In the genomic region with DNA sequence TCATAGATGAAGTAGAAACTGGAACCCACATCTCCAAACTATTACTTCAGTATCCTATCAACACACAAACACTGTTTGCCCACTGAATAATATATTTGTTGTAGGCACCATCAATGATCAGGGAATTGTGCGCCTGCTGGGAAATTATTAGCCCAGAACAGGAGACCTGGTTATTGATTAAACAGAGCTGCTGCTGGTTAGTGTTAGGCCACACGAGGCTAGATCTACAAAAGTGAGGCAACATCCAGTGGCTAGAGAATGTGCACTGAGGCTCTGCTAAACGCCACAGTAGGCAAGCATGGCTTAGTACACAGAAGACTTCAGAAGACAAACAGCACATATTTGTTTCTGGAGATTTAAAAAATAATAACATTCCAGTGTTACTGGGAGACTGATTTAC, we compare ENCODE assay signal across 1 cellular context.
TF ChIP-seq lines count a peak whose summit lies in the region.

No MANE protein-coding gene starts in this region.

TF ChIP-seq in HepG2, 621 proteins besides CTCF, POLR2A, EP300 and RAD21 (continued from another document and continues in another):
- TF ChIP-seq, protein P1, sequence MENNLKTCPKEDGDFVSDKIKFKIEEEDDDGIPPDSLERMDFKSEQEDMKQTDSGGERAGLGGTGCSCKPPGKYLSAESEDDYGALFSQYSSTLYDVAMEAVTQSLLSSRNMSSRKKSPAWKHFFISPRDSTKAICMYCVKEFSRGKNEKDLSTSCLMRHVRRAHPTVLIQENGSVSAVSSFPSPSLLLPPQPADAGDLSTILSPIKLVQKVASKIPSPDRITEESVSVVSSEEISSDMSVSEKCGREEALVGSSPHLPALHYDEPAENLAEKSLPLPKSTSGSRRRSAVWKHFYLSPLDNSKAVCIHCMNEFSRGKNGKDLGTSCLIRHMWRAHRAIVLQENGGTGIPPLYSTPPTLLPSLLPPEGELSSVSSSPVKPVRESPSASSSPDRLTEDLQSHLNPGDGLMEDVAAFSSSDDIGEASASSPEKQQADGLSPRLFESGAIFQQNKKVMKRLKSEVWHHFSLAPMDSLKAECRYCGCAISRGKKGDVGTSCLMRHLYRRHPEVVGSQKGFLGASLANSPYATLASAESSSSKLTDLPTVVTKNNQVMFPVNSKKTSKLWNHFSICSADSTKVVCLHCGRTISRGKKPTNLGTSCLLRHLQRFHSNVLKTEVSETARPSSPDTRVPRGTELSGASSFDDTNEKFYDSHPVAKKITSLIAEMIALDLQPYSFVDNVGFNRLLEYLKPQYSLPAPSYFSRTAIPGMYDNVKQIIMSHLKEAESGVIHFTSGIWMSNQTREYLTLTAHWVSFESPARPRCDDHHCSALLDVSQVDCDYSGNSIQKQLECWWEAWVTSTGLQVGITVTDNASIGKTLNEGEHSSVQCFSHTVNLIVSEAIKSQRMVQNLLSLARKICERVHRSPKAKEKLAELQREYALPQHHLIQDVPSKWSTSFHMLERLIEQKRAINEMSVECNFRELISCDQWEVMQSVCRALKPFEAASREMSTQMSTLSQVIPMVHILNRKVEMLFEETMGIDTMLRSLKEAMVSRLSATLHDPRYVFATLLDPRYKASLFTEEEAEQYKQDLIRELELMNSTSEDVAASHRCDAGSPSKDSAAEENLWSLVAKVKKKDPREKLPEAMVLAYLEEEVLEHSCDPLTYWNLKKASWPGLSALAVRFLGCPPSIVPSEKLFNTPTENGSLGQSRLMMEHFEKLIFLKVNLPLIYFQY (CRISPR knock-in tag; IDR thresholded peaks at IDR 0.05; ENCODE audit: borderline replicate concordance) = no peak
- TF ChIP-seq RFXANK (CRISPR knock-in tag; IDR thresholded peaks at IDR 0.05) (no peak), ZNF720 (CRISPR knock-in tag; IDR thresholded peaks at IDR 0.05) (no peak), NFYB (CRISPR knock-in tag; IDR thresholded peaks at IDR 0.05) (no peak), SMAD3 (CRISPR knock-in tag; IDR thresholded peaks at IDR 0.05) (peak; percentile 49; the same call in 1 of the 2 replicates), ZNF367 (CRISPR knock-in tag; IDR thresholded peaks at IDR 0.05; ENCODE audit: borderline replicate concordance) (no peak), MIER2 (CRISPR knock-in tag; IDR thresholded peaks at IDR 0.05) (no peak), REL (CRISPR knock-in tag; conservative IDR thresholded peaks at IDR 0.05) (no peak), SETDB1 (CRISPR knock-in tag; IDR thresholded peaks at IDR 0.05; ENCODE audit: borderline replicate concordance) (no peak), NCOA5 (CRISPR knock-in tag; IDR thresholded peaks at IDR 0.05) (no peak), ZNF235 (CRISPR knock-in tag; IDR thresholded peaks at IDR 0.05; ENCODE audit: borderline replicate concordance) (no peak), SRSF1 (optimal IDR thresholded peaks at IDR 0.05; ENCODE audit: low read depth, low read length) (no peak), HNF4A (CRISPR knock-in tag; IDR thresholded peaks at IDR 0.05) (no peak), HDAC6 (IDR thresholded peaks at IDR 0.05; ENCODE audit: low read depth, low read length) (no peak), ZNF782 (CRISPR knock-in tag; IDR thresholded peaks at IDR 0.05; ENCODE audit: borderline replicate concordance) (no peak), PAX8 (CRISPR knock-in tag; IDR thresholded peaks at IDR 0.05; ENCODE audit: borderline replicate concordance) (no peak), KDM5A (IDR thresholded peaks at IDR 0.05; ENCODE audit: borderline replicate concordance, low read length) (no peak), HOXA5 (CRISPR knock-in tag; IDR thresholded peaks at IDR 0.05) (no peak), KMT2B (CRISPR knock-in tag; IDR thresholded peaks at IDR 0.05) (no peak), MIER3 (CRISPR knock-in tag; IDR thresholded peaks at IDR 0.05; ENCODE audit: borderline replicate concordance) (no peak), KDM2A (CRISPR knock-in tag; IDR thresholded peaks at IDR 0.05; ENCODE audit: borderline replicate concordance, low read depth) (no peak), MTA1 (CRISPR knock-in tag; IDR thresholded peaks at IDR 0.05; ENCODE audit: borderline replicate concordance) (no peak), HNRNPLL (IDR thresholded peaks at IDR 0.05; ENCODE audit: low read depth, low read length, poor library complexity, severe bottlenecking) (no peak), HHEX (CRISPR knock-in tag; IDR thresholded peaks at IDR 0.05) (peak; percentile 93), HMGA1 (CRISPR knock-in tag; conservative IDR thresholded peaks at IDR 0.05) (no peak), ZBTB21 (CRISPR knock-in tag; IDR thresholded peaks at IDR 0.05) (no peak), TAF15 (IDR thresholded peaks at IDR 0.05; ENCODE audit: low read depth, low read length, poor library complexity, severe bottlenecking) (no peak)
- TF ChIP-seq, protein P2, sequence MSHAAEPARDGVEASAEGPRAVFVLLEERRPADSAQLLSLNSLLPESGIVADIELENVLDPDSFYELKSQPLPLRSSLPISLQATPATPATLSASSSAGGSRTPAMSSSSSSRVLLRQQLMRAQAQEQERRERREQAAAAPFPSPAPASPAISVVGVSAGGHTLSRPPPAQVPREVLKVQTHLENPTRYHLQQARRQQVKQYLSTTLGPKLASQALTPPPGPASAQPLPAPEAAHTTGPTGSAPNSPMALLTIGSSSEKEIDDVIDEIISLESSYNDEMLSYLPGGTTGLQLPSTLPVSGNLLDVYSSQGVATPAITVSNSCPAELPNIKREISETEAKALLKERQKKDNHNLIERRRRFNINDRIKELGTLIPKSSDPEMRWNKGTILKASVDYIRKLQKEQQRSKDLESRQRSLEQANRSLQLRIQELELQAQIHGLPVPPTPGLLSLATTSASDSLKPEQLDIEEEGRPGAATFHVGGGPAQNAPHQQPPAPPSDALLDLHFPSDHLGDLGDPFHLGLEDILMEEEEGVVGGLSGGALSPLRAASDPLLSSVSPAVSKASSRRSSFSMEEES (CRISPR knock-in tag; IDR thresholded peaks at IDR 0.05) = peak; percentile 68; the same call in 1 of the 2 replicates
- TF ChIP-seq, protein P3, sequence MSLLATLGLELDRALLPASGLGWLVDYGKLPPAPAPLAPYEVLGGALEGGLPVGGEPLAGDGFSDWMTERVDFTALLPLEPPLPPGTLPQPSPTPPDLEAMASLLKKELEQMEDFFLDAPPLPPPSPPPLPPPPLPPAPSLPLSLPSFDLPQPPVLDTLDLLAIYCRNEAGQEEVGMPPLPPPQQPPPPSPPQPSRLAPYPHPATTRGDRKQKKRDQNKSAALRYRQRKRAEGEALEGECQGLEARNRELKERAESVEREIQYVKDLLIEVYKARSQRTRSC (CRISPR knock-in tag; IDR thresholded peaks at IDR 0.05; ENCODE audit: low read depth) = no peak
- TF ChIP-seq, protein P4, sequence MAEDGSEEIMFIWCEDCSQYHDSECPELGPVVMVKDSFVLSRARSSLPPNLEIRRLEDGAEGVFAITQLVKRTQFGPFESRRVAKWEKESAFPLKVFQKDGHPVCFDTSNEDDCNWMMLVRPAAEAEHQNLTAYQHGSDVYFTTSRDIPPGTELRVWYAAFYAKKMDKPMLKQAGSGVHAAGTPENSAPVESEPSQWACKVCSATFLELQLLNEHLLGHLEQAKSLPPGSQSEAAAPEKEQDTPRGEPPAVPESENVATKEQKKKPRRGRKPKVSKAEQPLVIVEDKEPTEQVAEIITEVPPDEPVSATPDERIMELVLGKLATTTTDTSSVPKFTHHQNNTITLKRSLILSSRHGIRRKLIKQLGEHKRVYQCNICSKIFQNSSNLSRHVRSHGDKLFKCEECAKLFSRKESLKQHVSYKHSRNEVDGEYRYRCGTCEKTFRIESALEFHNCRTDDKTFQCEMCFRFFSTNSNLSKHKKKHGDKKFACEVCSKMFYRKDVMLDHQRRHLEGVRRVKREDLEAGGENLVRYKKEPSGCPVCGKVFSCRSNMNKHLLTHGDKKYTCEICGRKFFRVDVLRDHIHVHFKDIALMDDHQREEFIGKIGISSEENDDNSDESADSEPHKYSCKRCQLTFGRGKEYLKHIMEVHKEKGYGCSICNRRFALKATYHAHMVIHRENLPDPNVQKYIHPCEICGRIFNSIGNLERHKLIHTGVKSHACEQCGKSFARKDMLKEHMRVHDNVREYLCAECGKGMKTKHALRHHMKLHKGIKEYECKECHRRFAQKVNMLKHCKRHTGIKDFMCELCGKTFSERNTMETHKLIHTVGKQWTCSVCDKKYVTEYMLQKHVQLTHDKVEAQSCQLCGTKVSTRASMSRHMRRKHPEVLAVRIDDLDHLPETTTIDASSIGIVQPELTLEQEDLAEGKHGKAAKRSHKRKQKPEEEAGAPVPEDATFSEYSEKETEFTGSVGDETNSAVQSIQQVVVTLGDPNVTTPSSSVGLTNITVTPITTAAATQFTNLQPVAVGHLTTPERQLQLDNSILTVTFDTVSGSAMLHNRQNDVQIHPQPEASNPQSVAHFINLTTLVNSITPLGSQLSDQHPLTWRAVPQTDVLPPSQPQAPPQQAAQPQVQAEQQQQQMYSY (CRISPR knock-in tag; IDR thresholded peaks at IDR 0.05) = no peak
- TF ChIP-seq, protein P5, sequence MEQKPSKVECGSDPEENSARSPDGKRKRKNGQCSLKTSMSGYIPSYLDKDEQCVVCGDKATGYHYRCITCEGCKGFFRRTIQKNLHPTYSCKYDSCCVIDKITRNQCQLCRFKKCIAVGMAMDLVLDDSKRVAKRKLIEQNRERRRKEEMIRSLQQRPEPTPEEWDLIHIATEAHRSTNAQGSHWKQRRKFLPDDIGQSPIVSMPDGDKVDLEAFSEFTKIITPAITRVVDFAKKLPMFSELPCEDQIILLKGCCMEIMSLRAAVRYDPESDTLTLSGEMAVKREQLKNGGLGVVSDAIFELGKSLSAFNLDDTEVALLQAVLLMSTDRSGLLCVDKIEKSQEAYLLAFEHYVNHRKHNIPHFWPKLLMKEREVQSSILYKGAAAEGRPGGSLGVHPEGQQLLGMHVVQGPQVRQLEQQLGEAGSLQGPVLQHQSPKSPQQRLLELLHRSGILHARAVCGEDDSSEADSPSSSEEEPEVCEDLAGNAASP (CRISPR knock-in tag; IDR thresholded peaks at IDR 0.05; ENCODE audit: borderline replicate concordance) = peak; percentile 82; the same call in 1 of the 2 replicates
- TF ChIP-seq, protein P6, sequence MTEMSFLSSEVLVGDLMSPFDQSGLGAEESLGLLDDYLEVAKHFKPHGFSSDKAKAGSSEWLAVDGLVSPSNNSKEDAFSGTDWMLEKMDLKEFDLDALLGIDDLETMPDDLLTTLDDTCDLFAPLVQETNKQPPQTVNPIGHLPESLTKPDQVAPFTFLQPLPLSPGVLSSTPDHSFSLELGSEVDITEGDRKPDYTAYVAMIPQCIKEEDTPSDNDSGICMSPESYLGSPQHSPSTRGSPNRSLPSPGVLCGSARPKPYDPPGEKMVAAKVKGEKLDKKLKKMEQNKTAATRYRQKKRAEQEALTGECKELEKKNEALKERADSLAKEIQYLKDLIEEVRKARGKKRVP (CRISPR knock-in tag; IDR thresholded peaks at IDR 0.05) = peak in 1 of 2 experiments; percentile 75; a peak in 2 of 4 replicates
- TF ChIP-seq, protein P7, sequence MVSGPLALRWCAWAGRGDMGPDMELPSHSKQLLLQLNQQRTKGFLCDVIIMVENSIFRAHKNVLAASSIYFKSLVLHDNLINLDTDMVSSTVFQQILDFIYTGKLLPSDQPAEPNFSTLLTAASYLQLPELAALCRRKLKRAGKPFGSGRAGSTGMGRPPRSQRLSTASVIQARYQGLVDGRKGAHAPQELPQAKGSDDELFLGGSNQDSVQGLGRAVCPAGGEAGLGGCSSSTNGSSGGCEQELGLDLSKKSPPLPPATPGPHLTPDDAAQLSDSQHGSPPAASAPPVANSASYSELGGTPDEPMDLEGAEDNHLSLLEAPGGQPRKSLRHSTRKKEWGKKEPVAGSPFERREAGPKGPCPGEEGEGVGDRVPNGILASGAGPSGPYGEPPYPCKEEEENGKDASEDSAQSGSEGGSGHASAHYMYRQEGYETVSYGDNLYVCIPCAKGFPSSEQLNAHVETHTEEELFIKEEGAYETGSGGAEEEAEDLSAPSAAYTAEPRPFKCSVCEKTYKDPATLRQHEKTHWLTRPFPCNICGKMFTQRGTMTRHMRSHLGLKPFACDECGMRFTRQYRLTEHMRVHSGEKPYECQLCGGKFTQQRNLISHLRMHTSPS (CRISPR knock-in tag; IDR thresholded peaks at IDR 0.05; ENCODE audit: low read depth) = no peak
- TF ChIP-seq, protein P8, sequence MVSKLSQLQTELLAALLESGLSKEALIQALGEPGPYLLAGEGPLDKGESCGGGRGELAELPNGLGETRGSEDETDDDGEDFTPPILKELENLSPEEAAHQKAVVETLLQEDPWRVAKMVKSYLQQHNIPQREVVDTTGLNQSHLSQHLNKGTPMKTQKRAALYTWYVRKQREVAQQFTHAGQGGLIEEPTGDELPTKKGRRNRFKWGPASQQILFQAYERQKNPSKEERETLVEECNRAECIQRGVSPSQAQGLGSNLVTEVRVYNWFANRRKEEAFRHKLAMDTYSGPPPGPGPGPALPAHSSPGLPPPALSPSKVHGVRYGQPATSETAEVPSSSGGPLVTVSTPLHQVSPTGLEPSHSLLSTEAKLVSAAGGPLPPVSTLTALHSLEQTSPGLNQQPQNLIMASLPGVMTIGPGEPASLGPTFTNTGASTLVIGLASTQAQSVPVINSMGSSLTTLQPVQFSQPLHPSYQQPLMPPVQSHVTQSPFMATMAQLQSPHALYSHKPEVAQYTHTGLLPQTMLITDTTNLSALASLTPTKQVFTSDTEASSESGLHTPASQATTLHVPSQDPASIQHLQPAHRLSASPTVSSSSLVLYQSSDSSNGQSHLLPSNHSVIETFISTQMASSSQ (IDR thresholded peaks at IDR 0.05; ENCODE audit: low read depth) = peak; percentile 98
- TF ChIP-seq, protein P8 (CRISPR knock-in tag; IDR thresholded peaks at IDR 0.05; ENCODE audit: borderline replicate concordance) = peak; percentile 98
- TF ChIP-seq, protein P9, sequence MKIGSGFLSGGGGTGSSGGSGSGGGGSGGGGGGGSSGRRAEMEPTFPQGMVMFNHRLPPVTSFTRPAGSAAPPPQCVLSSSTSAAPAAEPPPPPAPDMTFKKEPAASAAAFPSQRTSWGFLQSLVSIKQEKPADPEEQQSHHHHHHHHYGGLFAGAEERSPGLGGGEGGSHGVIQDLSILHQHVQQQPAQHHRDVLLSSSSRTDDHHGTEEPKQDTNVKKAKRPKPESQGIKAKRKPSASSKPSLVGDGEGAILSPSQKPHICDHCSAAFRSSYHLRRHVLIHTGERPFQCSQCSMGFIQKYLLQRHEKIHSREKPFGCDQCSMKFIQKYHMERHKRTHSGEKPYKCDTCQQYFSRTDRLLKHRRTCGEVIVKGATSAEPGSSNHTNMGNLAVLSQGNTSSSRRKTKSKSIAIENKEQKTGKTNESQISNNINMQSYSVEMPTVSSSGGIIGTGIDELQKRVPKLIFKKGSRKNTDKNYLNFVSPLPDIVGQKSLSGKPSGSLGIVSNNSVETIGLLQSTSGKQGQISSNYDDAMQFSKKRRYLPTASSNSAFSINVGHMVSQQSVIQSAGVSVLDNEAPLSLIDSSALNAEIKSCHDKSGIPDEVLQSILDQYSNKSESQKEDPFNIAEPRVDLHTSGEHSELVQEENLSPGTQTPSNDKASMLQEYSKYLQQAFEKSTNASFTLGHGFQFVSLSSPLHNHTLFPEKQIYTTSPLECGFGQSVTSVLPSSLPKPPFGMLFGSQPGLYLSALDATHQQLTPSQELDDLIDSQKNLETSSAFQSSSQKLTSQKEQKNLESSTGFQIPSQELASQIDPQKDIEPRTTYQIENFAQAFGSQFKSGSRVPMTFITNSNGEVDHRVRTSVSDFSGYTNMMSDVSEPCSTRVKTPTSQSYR (CRISPR knock-in tag; IDR thresholded peaks at IDR 0.05; ENCODE audit: borderline replicate concordance) = no peak
